25 cellular contexts compared by ENCODE assay signal in the genomic region with DNA sequence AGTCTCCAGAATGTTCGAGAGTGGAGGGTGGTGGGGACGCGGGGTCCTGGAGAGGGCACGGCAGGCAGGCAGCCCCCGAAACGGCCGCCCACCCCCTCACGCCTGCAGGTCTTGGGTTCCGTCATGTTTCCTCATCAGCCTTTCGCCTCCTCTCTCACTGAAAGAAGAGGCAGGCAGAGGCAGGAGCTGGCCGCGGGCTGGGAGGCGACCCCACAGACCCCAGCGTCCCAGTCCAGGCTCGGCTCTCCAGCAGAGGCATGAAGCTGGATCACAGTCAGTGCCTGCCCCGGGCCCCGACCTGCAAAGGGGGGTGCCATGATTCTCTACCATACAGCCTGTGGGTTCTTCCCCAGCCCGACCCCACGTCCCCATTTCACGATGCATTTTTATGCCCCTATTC. TPM values are rescaled to one million over a fixed set of nuclear protein-coding genes. Genes with fewer than 3 reads are reported as not detected.
"Had no signal": no experiment of that assay in that cellular context is flagged by ENCODE, and none has a peak within 500 bp of the region (broad histone marks: within the 10 kb centered on the region; RNA-seq: fewer than 3 reads in every experiment).

No MANE protein-coding gene starts in this region.

- H3K4me3 ChIP-seq: K562 had no signal

- ATAC-seq: activated T-cell treated with anti-CD3 and anti-CD28 coated beads, Interleukin-2, amount 50 U/mL, for 4 hours; K562; PC-3; T-cell had no signal

- DNase-seq: activated B cell treated with CpG ODN at 0.5 μM for 24 hours; activated CD4-positive, alpha-beta T cell treated with anti-CD3 and anti-CD28 coated beads for 1 hour; activated CD4-positive, alpha-beta T cell treated with anti-CD3 and anti-CD28 coated beads, Interleukin-2, amount 10 ng/mL, durations not matched to agents 24 days and 14 days; activated CD4-positive, alpha-beta T cell treated with anti-CD3 and anti-CD28 coated beads, Interleukin-2, amount 50 U/mL, for 48 hours; activated CD8-positive, alpha-beta memory T cell treated with anti-CD3 and anti-CD28 coated beads for 24 hours; activated effector memory CD4-positive, alpha-beta T cell treated with anti-CD3 and anti-CD28 coated beads, Interleukin-2, amount 50 U/mL, for 16 hours; activated naive CD4-positive, alpha-beta T cell treated with anti-CD3 and anti-CD28 coated beads for 36 hours; activated naive CD8-positive, alpha-beta T cell treated with anti-CD3 and anti-CD28 coated beads for 36 hours; activated T-cell treated with anti-CD3 and anti-CD28 coated beads, Interleukin-2, amount 50 U/mL, for 4 hours; anterior cingulate cortex; caudate nucleus; Karpas-422; MM.1S; NCI-H1105; NCI-H1436; NCI-H1694 treated with DMSO at 0.1 percent for 48 hours; NCI-H2081; NCI-H446; NCI-H524; PC-3; SIG-M5; T-cell; T-helper 2 cell; T1000 had no signal

RNA-seq across cellular contexts. Expression of a gene that starts 13.4 kb away (rescaled TPM):
- total RNA-seq: activated B cell treated with CpG ODN at 0.5 μM for 24 hours; activated CD4-positive, alpha-beta T cell treated with anti-CD3 and anti-CD28 coated beads, Interleukin-2, amount 10 ng/mL, durations not matched to agents 24 days and 14 days; activated naive CD8-positive, alpha-beta T cell treated with anti-CD3 and anti-CD28 coated beads for 36 hours; K562 had no signal
- polyA plus RNA-seq: K562 had no signal
